ENCODE assay signal across 8 cellular contexts in the genomic region with DNA sequence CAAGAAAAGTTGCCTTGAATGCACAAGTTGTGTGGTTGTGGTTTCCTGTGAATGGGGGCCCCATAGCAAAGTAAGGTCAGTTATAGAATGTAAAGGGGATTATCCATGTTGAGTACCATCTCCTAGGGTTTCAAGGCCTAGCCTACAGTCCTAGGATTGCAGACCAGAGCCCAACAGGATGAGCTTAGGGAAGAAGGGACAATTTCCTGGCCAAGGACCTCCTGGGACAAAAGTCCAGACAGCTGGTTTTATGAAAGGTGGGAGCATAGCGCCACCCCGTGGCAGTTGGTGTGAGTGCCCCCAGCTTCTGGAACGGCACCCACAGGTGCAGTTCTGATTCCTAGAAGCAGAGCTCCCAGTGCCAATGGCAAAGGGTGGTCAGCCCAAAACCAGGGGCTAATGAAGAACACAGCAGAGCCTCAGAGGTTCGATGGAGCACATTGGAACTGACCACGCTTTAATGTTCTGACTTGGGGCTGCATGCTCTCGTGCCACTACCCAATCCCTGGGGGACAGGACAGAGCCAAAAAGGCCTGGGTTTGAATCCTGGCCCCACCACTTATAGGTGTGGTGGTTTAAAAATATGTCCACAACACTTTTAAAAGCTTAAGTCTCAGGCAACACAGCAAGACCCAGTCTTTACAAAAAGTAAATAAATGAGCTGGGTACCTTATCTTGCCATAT. TPM values are rescaled to one million over a fixed set of nuclear protein-coding genes. Genes with fewer than 3 reads are reported as not detected.
DNase-seq lines count a peak whose midpoint lies in the region; ATAC-seq, FAIRE-seq and TF ChIP-seq lines count a peak whose summit lies in the region.

No MANE protein-coding gene starts in this region.

- POLR2A ChIA-PET in HepG2 (lab: Yijun Ruan, JAX) = interaction anchor here (0.8 to 1.8 kb wide), 3 partner anchors 104 to 154 kb away, joined by 3 to 13 read pairs (median 7); no protein-coding TSS in a partner anchor

- TF ChIP-seq CTCF in chondrocyte (IDR thresholded peaks at IDR 0.05) (peak; percentile 92), HepG2 (CRISPR knock-in tag; IDR thresholded peaks at IDR 0.05) (peak; percentile 98)

- no peak overlapping the region for H3K27ac ChIP-seq in HepG2 (ENCODE audit: extremely low read length, insufficient read depth, low read length)

- H3K27ac Mint-ChIP-seq in chondrocyte (ENCODE audit: unreplicated experiment) = no peak overlapping the region

- H3K36me3 Mint-ChIP-seq in chondrocyte (ENCODE audit: low read depth) = peaks cover 10% of the 10 kb centered on the region

- TF ChIP-seq EP300 in HepG2 (IDR thresholded peaks at IDR 0.05; ENCODE audit: low read depth in 2 of 2, low read length in 2 of 2) (no peak), HepG2 (CRISPR knock-in tag; IDR thresholded peaks at IDR 0.05; ENCODE audit: borderline replicate concordance) (no peak)

- H2AFZ ChIP-seq in HepG2 (ENCODE audit: low read length) = no peak overlapping the region

- H3K9me3 Mint-ChIP-seq in chondrocyte (ENCODE audit: low read depth) = no peaks in the 10 kb centered on the region

- no peaks in the 10 kb centered on the region for H3K79me2 ChIP-seq in HepG2 (ENCODE audit: insufficient read depth, low read length)

- no peak overlapping the region for H3K4me3 Mint-ChIP-seq in chondrocyte (ENCODE audit: unreplicated experiment)

- peak; percentile 96 for ATAC-seq in HepG2
- no peak for ATAC-seq in HG03280 (IDR thresholded peaks at IDR 0.05; ENCODE audit: unreplicated experiment)

- peak; percentile 85 for FAIRE-seq in HepG2 (lab: Jason Lieb, UNC)

- H3K4me3 ChIP-seq in HepG2 (replicated peaks in 1 of 3; ENCODE audit: insufficient read depth in 1 of 3, low read depth in 2 of 3, low read length in 3 of 3) = no peak overlapping the region

- no peaks in the 10 kb centered on the region for H4K20me1 ChIP-seq in HepG2 (ENCODE audit: insufficient read depth, low read length)

- H3K4me2 ChIP-seq in HepG2 (ENCODE audit: low read depth, low read length) = no peak overlapping the region

- H3K9ac ChIP-seq in HepG2 (ENCODE audit: insufficient read depth, low read depth, low read length) = no peak overlapping the region

- H3K27me3 ChIP-seq in HepG2 (ENCODE audit: control insufficient read depth in 1 of 2, insufficient read depth in 2 of 2, low read length in 2 of 2) = no peaks in the 10 kb centered on the region

- H3K4me1 Mint-ChIP-seq in chondrocyte (ENCODE audit: low read depth) = peaks cover 5% of the 10 kb centered on the region

- H3K27me3 Mint-ChIP-seq in chondrocyte (ENCODE audit: low read depth) = no peaks in the 10 kb centered on the region

- H3K36me3 ChIP-seq in HepG2 (replicated peaks in 1 of 2; ENCODE audit: control insufficient read depth in 1 of 2, insufficient read depth in 2 of 2, low read length in 2 of 2) = peaks cover 0 to 28% of the 10 kb centered on the region in 2 experiments; a peak in 3 of 5 replicates

- no peak for TF ChIP-seq POLR2A in HepG2 (IDR thresholded peaks at IDR 0.05; ENCODE audit: insufficient read depth in 1 of 2, low read depth in 2 of 2, low read length in 2 of 2)

- WGBS in HepG2 (ENCODE audit: low lambda C conversion rate) = 33% methylated on average over 6 of the region's 6 CpGs

- intact Hi-C loops in HepG2 (cut with micrococcal nuclease; ENCODE audit: unreplicated experiment) = loop anchor here (1.0 kb wide), 1 partner anchor 154 kb away; no protein-coding TSS in a partner anchor

- H3K4me1 ChIP-seq in HepG2 (ENCODE audit: insufficient read depth, low read length) = peaks cover 8% of the 10 kb centered on the region

- in situ Hi-C loops in HepG2 (cut with HindIII; ENCODE audit: extremely low pct_ligation_motif_present, low pct_unique_long_range_greater_than_20kb) = no loop called here

- no TSS peak for BruUV-seq in HepG2 (replicated peaks; lab: Mats Ljungman, UMichigan)

- TF ChIP-seq RAD21 in HepG2 (CRISPR knock-in tag; IDR thresholded peaks at IDR 0.05) = peak; percentile 93

- CTCF ChIA-PET in HepG2 (lab: Yijun Ruan, JAX; ENCODE audit: low intra/inter-chr PET ratio, low total read pairs) = interaction anchor here (1.7 kb wide), 1 partner anchor 153 kb away, joined by 39 read pairs; no protein-coding TSS in a partner anchor

- no peaks in the 10 kb centered on the region for H3K9me3 ChIP-seq in HepG2 (ENCODE audit: low read length)

- DNase-seq in activated gamma-delta T cell treated with Interleukin-2 at 50 U/mL for 16 hours (peak; percentile 59), activated gamma-delta T cell (lab: John Stamatoyannopoulos, UW) (no peak), NCI-H2081 treated with DMSO at 0.1 percent for 48 hours (lab: John Stamatoyannopoulos, UW) (peak; percentile 17), chondrocyte (ENCODE audit: low spot score) (peak; percentile 21), HepG2 (ENCODE audit: low spot score) (peak; percentile 69)
- peak; percentile 46 to 63 for DNase-seq in activated CD4-positive, alpha-beta T cell treated with anti-CD3 and anti-CD28 coated beads for 24 hours (ENCODE audit: low read depth in 2 of 2)
- DNase-seq in stimulated activated CD4-positive, alpha-beta T cell treated with anti-CD3 and anti-CD28 coated beads, TNF-alpha, amount 100 ng/mL, for 1 hour (ENCODE audit: low read depth in 3 of 3, low spot score in 1 of 3) = peak; percentile 10 to 67 (median 52)

RNA-seq across cellular contexts. Expression of a gene that starts 25.8 kb away (rescaled TPM):
- 28.8 to 36.0 TPM (median 30.6 TPM) in 3 replicates for total RNA-seq in chondrocyte
- 22.9 and 40.3 TPM in 2 replicates for total RNA-seq in HepG2 (2016; rRNA removed; fragmentation: Illumina TruSeq; extraction: Trizol)
- total RNA-seq in HepG2 (2016; cell fraction: cytosol; rRNA removed; fragmentation: Illumina TruSeq; extraction: Trizol; ENCODE audit: low read depth) = 31.6 and 36.7 TPM in 2 replicates
- total RNA-seq in HepG2 (2016; cell fraction: insoluble cytoplasmic fraction; rRNA removed; fragmentation: Illumina TruSeq; extraction: Trizol) = 26.0 and 40.4 TPM in 2 replicates
- 34.6 and 34.8 TPM in 2 replicates for total RNA-seq in HepG2 (2016; cell fraction: membrane; rRNA removed; fragmentation: Illumina TruSeq; extraction: Trizol)
- total RNA-seq in HepG2 (2016; cell fraction: nucleus; rRNA removed; fragmentation: Illumina TruSeq; extraction: Trizol) = 31.7 and 39.9 TPM in 2 replicates
- polyA plus RNA-seq in HepG2 (2011; rRNA removed) = 102 and 116 TPM in 2 replicates
- 81.9 and 91.9 TPM in 2 replicates for polyA plus RNA-seq in HepG2 (2011; cell fraction: cytosol; rRNA removed)
- polyA plus RNA-seq in HepG2 (2011; cell fraction: nucleus; rRNA removed) = 76.1 and 77.6 TPM in 2 replicates
- polyA plus RNA-seq in HepG2 (2012) = 41.2 and 57.5 TPM in 2 replicates
- polyA plus RNA-seq in HepG2 (2016; cell fraction: cytosol; fragmentation: Illumina TruSeq; extraction: Trizol; ENCODE audit: low read depth) = 78.5 and 88.6 TPM in 2 replicates
- polyA plus RNA-seq in HepG2 (2016; cell fraction: insoluble cytoplasmic fraction; fragmentation: Illumina TruSeq; extraction: Trizol; ENCODE audit: low read depth) = 64.8 and 69.3 TPM in 2 replicates
- 81.3 and 84.7 TPM in 2 replicates for polyA plus RNA-seq in HepG2 (2016; cell fraction: membrane; fragmentation: Illumina TruSeq; extraction: Trizol; ENCODE audit: low read depth)
- polyA plus RNA-seq in HepG2 (2016; cell fraction: nucleus; fragmentation: Illumina TruSeq; extraction: Trizol; ENCODE audit: insufficient read depth, low read depth) = 144 and 149 TPM in 2 replicates
- polyA minus RNA-seq in HepG2 (2011; rRNA and poly(A)+ RNA removed; ENCODE audit: low replicate concordance) = 97.0 and 238 TPM in 2 replicates
- polyA minus RNA-seq in HepG2 (2011; cell fraction: cytosol; rRNA and poly(A)+ RNA removed) = 32.4 and 39.8 TPM in 2 replicates
- 15.5 and 22.4 TPM in 2 replicates for polyA minus RNA-seq in HepG2 (2011; cell fraction: nucleus; rRNA and poly(A)+ RNA removed)

RNA-seq across cellular contexts. Expression of a gene that starts 27.6 kb away (rescaled TPM):
- total RNA-seq in chondrocyte (23.5 to 31.8 TPM (median 28.5 TPM) in 3 replicates), HepG2 (2016; rRNA removed; fragmentation: Illumina TruSeq; extraction: Trizol) (23.9 and 28.0 TPM in 2 replicates)
- total RNA-seq in HepG2 (2016; cell fraction: cytosol; rRNA removed; fragmentation: Illumina TruSeq; extraction: Trizol; ENCODE audit: low read depth) = 13.7 and 16.8 TPM in 2 replicates
- total RNA-seq in HepG2 (2016; cell fraction: insoluble cytoplasmic fraction; rRNA removed; fragmentation: Illumina TruSeq; extraction: Trizol) = 21.2 and 33.5 TPM in 2 replicates
- total RNA-seq in HepG2 (2016; cell fraction: membrane; rRNA removed; fragmentation: Illumina TruSeq; extraction: Trizol) = 15.6 and 15.7 TPM in 2 replicates
- 13.0 and 16.7 TPM in 2 replicates for total RNA-seq in HepG2 (2016; cell fraction: nucleus; rRNA removed; fragmentation: Illumina TruSeq; extraction: Trizol)
- 36.0 and 38.3 TPM in 2 replicates for polyA plus RNA-seq in HepG2 (2011; rRNA removed)
- 47.3 and 50.3 TPM in 2 replicates for polyA plus RNA-seq in HepG2 (2011; cell fraction: cytosol; rRNA removed)
- 19.1 and 23.0 TPM in 2 replicates for polyA plus RNA-seq in HepG2 (2011; cell fraction: nucleus; rRNA removed)
- 20.3 and 22.3 TPM in 2 replicates for polyA plus RNA-seq in HepG2 (2012)
- polyA plus RNA-seq in HepG2 (2016; cell fraction: cytosol; fragmentation: Illumina TruSeq; extraction: Trizol; ENCODE audit: low read depth) = 17.6 and 20.9 TPM in 2 replicates
- 42.1 and 47.6 TPM in 2 replicates for polyA plus RNA-seq in HepG2 (2016; cell fraction: insoluble cytoplasmic fraction; fragmentation: Illumina TruSeq; extraction: Trizol; ENCODE audit: low read depth)
- 19.0 and 20.3 TPM in 2 replicates for polyA plus RNA-seq in HepG2 (2016; cell fraction: membrane; fragmentation: Illumina TruSeq; extraction: Trizol; ENCODE audit: low read depth)
- 26.3 and 27.9 TPM in 2 replicates for polyA plus RNA-seq in HepG2 (2016; cell fraction: nucleus; fragmentation: Illumina TruSeq; extraction: Trizol; ENCODE audit: insufficient read depth, low read depth)
- 18.8 and 29.8 TPM in 2 replicates for polyA minus RNA-seq in HepG2 (2011; rRNA and poly(A)+ RNA removed; ENCODE audit: low replicate concordance)
- polyA minus RNA-seq in HepG2 (2011; cell fraction: cytosol; rRNA and poly(A)+ RNA removed) = 7.5 and 9.2 TPM in 2 replicates
- 8.9 and 10.7 TPM in 2 replicates for polyA minus RNA-seq in HepG2 (2011; cell fraction: nucleus; rRNA and poly(A)+ RNA removed)

RNA-seq across cellular contexts. Expression of a gene that starts 27.7 kb away (rescaled TPM):
- total RNA-seq in chondrocyte = 116 to 119 TPM (median 119 TPM) in 3 replicates
- 90.3 and 107 TPM in 2 replicates for total RNA-seq in HepG2 (2016; rRNA removed; fragmentation: Illumina TruSeq; extraction: Trizol)
- 35.9 and 38.8 TPM in 2 replicates for total RNA-seq in HepG2 (2016; cell fraction: cytosol; rRNA removed; fragmentation: Illumina TruSeq; extraction: Trizol; ENCODE audit: low read depth)
- 93.0 and 94.6 TPM in 2 replicates for total RNA-seq in HepG2 (2016; cell fraction: insoluble cytoplasmic fraction; rRNA removed; fragmentation: Illumina TruSeq; extraction: Trizol)
- 44.2 and 48.6 TPM in 2 replicates for total RNA-seq in HepG2 (2016; cell fraction: membrane; rRNA removed; fragmentation: Illumina TruSeq; extraction: Trizol)
- 45.4 and 53.0 TPM in 2 replicates for total RNA-seq in HepG2 (2016; cell fraction: nucleus; rRNA removed; fragmentation: Illumina TruSeq; extraction: Trizol)
- 81.4 and 90.1 TPM in 2 replicates for polyA plus RNA-seq in HepG2 (2011; rRNA removed)
- polyA plus RNA-seq in HepG2 (2011; cell fraction: cytosol; rRNA removed) = 48.1 and 61.9 TPM in 2 replicates
- polyA plus RNA-seq in HepG2 (2011; cell fraction: nucleus; rRNA removed) = 51.2 and 52.4 TPM in 2 replicates
- 126 and 145 TPM in 2 replicates for polyA plus RNA-seq in HepG2 (2012)
- polyA plus RNA-seq in HepG2 (2016; cell fraction: cytosol; fragmentation: Illumina TruSeq; extraction: Trizol; ENCODE audit: low read depth) = 80.9 and 96.5 TPM in 2 replicates
- polyA plus RNA-seq in HepG2 (2016; cell fraction: insoluble cytoplasmic fraction; fragmentation: Illumina TruSeq; extraction: Trizol; ENCODE audit: low read depth) = 203 and 256 TPM in 2 replicates
- 77.6 and 81.5 TPM in 2 replicates for polyA plus RNA-seq in HepG2 (2016; cell fraction: membrane; fragmentation: Illumina TruSeq; extraction: Trizol; ENCODE audit: low read depth)
- 113 and 123 TPM in 2 replicates for polyA plus RNA-seq in HepG2 (2016; cell fraction: nucleus; fragmentation: Illumina TruSeq; extraction: Trizol; ENCODE audit: insufficient read depth, low read depth)
- polyA minus RNA-seq in HepG2 (2011; rRNA and poly(A)+ RNA removed; ENCODE audit: low replicate concordance) = 189 and 195 TPM in 2 replicates
- 86.4 and 103 TPM in 2 replicates for polyA minus RNA-seq in HepG2 (2011; cell fraction: cytosol; rRNA and poly(A)+ RNA removed)
- 29.9 and 37.8 TPM in 2 replicates for polyA minus RNA-seq in HepG2 (2011; cell fraction: nucleus; rRNA and poly(A)+ RNA removed)
